In the genomic region with DNA sequence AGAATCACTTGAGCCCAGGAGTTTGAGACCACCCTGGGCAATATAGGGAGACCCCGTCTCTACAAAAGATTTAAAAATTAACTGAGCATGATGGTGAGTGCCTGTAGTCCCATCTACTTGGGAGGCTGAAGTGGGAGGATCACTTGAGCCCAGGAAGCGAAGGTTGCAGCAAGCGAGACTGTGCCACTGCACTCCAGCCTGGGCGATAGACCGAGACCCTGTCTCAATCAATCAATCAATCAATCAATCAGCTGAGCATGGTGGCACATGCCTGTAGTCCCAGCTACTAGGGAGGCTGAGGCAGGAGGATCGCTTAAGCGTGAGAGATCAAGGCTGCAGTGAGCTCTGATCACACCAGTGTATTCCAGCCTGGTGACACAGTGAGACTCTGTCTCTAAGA, we compare ENCODE assay signal across 27 cellular contexts. TPM values are rescaled to one million over a fixed set of nuclear protein-coding genes. Genes with fewer than 3 reads are reported as not detected.
DNase-seq lines count a peak whose midpoint lies in the region; ATAC-seq, FAIRE-seq and TF ChIP-seq lines count a peak whose summit lies in the region.
"Had no signal": no experiment of that assay in that cellular context is flagged by ENCODE, and none has a peak within 500 bp of the region (broad histone marks: within the 10 kb centered on the region; RNA-seq: fewer than 3 reads in every experiment).

No MANE protein-coding gene starts in this region.

- H3K27ac Mint-ChIP-seq in activated CD4-positive, alpha-beta memory T cell treated with anti-CD3 and anti-CD28 coated beads for 36 hours: peak overlapping the region; percentile 8
- H3K27ac Mint-ChIP-seq in activated CD4-positive, alpha-beta memory T cell treated with anti-CD3 and anti-CD28 coated beads, Interleukin-2, amount 10 ng/mL, durations not matched to agents 7 days and 5 days: no peak overlapping the region
- H3K27ac Mint-ChIP-seq: stimulated activated naive B cell treated with anti-CD40 and anti-IgM and Interleukin-4, amounts not matched to agents 10 μg/mL and 1 μg/mL and 100 μg/mL, for 72 hours had no signal

- TF ChIP-seq CTCF in RWPE1 (conservative IDR thresholded peaks at IDR 0.05; ENCODE audit: low read depth) (no peak), esophagus squamous epithelium (IDR thresholded peaks at IDR 0.05) (no peak)

- no peak for TF ChIP-seq POLR2A in esophagus squamous epithelium (IDR thresholded peaks at IDR 0.05)
- TF ChIP-seq POLR2A in H54 (IDR thresholded peaks at IDR 0.05; ENCODE audit: low read depth, low read length): no peak

- H3K36me3 Mint-ChIP-seq in activated CD4-positive, alpha-beta memory T cell treated with anti-CD3 and anti-CD28 coated beads for 36 hours: peaks cover 14% of the 10 kb centered on the region
- peaks cover 5% of the 10 kb centered on the region for H3K36me3 Mint-ChIP-seq in activated CD4-positive, alpha-beta memory T cell treated with anti-CD3 and anti-CD28 coated beads, Interleukin-2, amount 10 ng/mL, durations not matched to agents 7 days and 5 days (ENCODE audit: low read depth)
- H3K36me3 Mint-ChIP-seq: CD4-positive, CD25-positive, alpha-beta regulatory T cell; stimulated activated naive B cell treated with anti-CD40 and anti-IgM and Interleukin-4, amounts not matched to agents 10 μg/mL and 1 μg/mL and 100 μg/mL, for 72 hours had no signal

- intact Hi-C loops in activated CD4-positive, alpha-beta memory T cell treated with anti-CD3 and anti-CD28 coated beads for 36 hours (cut with micrococcal nuclease): no loop called here
- intact Hi-C loops in esophagus squamous epithelium (cut with DNase I): no loop called here

- H3K9me3 ChIP-seq in esophagus squamous epithelium (no peaks in the 10 kb centered on the region), thymus (ENCODE audit: control insufficient read depth) (no peaks in the 10 kb centered on the region)
- H3K9me3 ChIP-seq: gastrocnemius medialis, SJCRH30, uterus had no signal

- H3K27me3 ChIP-seq in esophagus squamous epithelium (no peaks in the 10 kb centered on the region), thymus (ENCODE audit: control insufficient read depth, insufficient read depth) (no peaks in the 10 kb centered on the region)
- H3K27me3 ChIP-seq: gastrocnemius medialis, SJCRH30, uterus had no signal

- H3K36me3 ChIP-seq in esophagus squamous epithelium (no peaks in the 10 kb centered on the region), thymus (ENCODE audit: control insufficient read depth, insufficient read depth) (no peaks in the 10 kb centered on the region)
- H3K36me3 ChIP-seq: gastrocnemius medialis, SJCRH30, uterus, WERI-Rb-1 had no signal

- no peaks in the 10 kb centered on the region for H3K27me3 Mint-ChIP-seq in activated CD4-positive, alpha-beta memory T cell treated with anti-CD3 and anti-CD28 coated beads for 36 hours
- H3K27me3 Mint-ChIP-seq in activated CD4-positive, alpha-beta memory T cell treated with anti-CD3 and anti-CD28 coated beads, Interleukin-2, amount 10 ng/mL, durations not matched to agents 7 days and 5 days: no peaks in the 10 kb centered on the region
- H3K27me3 Mint-ChIP-seq: CD4-positive, CD25-positive, alpha-beta regulatory T cell; stimulated activated naive B cell treated with anti-CD40 and anti-IgM and Interleukin-4, amounts not matched to agents 10 μg/mL and 1 μg/mL and 100 μg/mL, for 72 hours had no signal

- CTCF ChIA-PET in activated CD4-positive, alpha-beta memory T cell treated with anti-CD3 and anti-CD28 coated beads for 36 hours (lab: Charles Lee): no interaction called here
- CTCF ChIA-PET in activated CD4-positive, alpha-beta memory T cell treated with anti-CD3 and anti-CD28 coated beads, Interleukin-2, amount 10 ng/mL, durations not matched to agents 7 days and 5 days (lab: Charles Lee): interaction anchor here (1.4 kb wide), 1 partner anchor 12 kb away, joined by 4 read pairs; no protein-coding TSS in a partner anchor
- CTCF ChIA-PET in RWPE1 (lab: Yijun Ruan, JAX): interaction anchor here (0.6 kb wide), 1 partner anchor 30 kb away, joined by 3 read pairs; no protein-coding TSS in a partner anchor

- DNase-seq in activated CD4-positive, alpha-beta memory T cell treated with anti-CD3 and anti-CD28 coated beads for 36 hours: no peak
- DNase-seq in activated CD4-positive, alpha-beta memory T cell treated with anti-CD3 and anti-CD28 coated beads, Interleukin-2, amount 10 ng/mL, durations not matched to agents 7 days and 5 days: no peak
- DNase-seq in RWPE1 (ENCODE audit: low spot score) (no peak), esophagus squamous epithelium (lab: John Stamatoyannopoulos, UW) (no peak), H54 (ENCODE audit: insufficient read length, low spot score) (no peak)
- DNase-seq: activated CD4-positive, alpha-beta T cell treated with anti-CD3 and anti-CD28 coated beads, Interleukin-2, amount 50 U/mL, for 1 hour; activated T-cell treated with anti-CD3 and anti-CD28 coated beads, Interleukin-2, amount 50 U/mL, for 48 hours; CD4-positive, CD25-positive, alpha-beta regulatory T cell; dermis blood vessel endothelial cell; DMS 273 treated with DMSO at 0.1 percent for 48 hours; gastrocnemius medialis; NCI-H1417; NCI-H2081; NCI-H226; NCI-H748 treated with DMSO at 0.1 percent for 48 hours; SJCRH30; stimulated activated naive B cell treated with anti-CD40 and anti-IgM and Interleukin-4, amounts not matched to agents 10 μg/mL and 1 μg/mL and 100 μg/mL, for 72 hours; SW 1271; T1000; uterus; WERI-Rb-1 had no signal

- H3K4me1 ChIP-seq in esophagus squamous epithelium (peaks cover 47 to 73% (median 64%) of the 10 kb centered on the region in 3 donors), thymus (ENCODE audit: control insufficient read depth, insufficient read depth, low read length) (peaks cover 54% of the 10 kb centered on the region)

- POLR2A ChIA-PET in activated CD4-positive, alpha-beta memory T cell treated with anti-CD3 and anti-CD28 coated beads for 36 hours (lab: Charles Lee): interaction anchor here (9.4 kb wide), 1 partner anchor 39 kb away, joined by 120 read pairs; the partner anchor contains the start of gene DDIT4
- POLR2A ChIA-PET in activated CD4-positive, alpha-beta memory T cell treated with anti-CD3 and anti-CD28 coated beads, Interleukin-2, amount 10 ng/mL, durations not matched to agents 7 days and 5 days (lab: Charles Lee): interaction anchor here (14.4 kb wide), 1 partner anchor 13 kb away, joined by 448 read pairs; no protein-coding TSS in a partner anchor
- POLR2A ChIA-PET in RWPE1 (lab: Yijun Ruan, JAX; ENCODE audit: low non-redundant PET): interaction anchor here (1.3 to 1.8 kb wide), 2 partner anchors 17 to 38 kb away, joined by 3 to 9 read pairs; no protein-coding TSS in a partner anchor

- no peak for FAIRE-seq in H54 (lab: Jason Lieb, UNC)
- FAIRE-seq: GM19239, RCC 7860 had no signal

- H3K27ac ChIP-seq in RWPE1 (peak overlapping the region; percentile 100), esophagus squamous epithelium (peak overlapping the region; percentile 47 to 93 (median 67)), thymus (ENCODE audit: low read depth) (peak overlapping the region; percentile 21)
- H3K27ac ChIP-seq: HL-60, SJCRH30, WERI-Rb-1 had no signal

- no peak overlapping the region for H3K4me3 Mint-ChIP-seq in activated CD4-positive, alpha-beta memory T cell treated with anti-CD3 and anti-CD28 coated beads for 36 hours
- H3K4me3 Mint-ChIP-seq in activated CD4-positive, alpha-beta memory T cell treated with anti-CD3 and anti-CD28 coated beads, Interleukin-2, amount 10 ng/mL, durations not matched to agents 7 days and 5 days: no peak overlapping the region
- H3K4me3 Mint-ChIP-seq: CD4-positive, CD25-positive, alpha-beta regulatory T cell; stimulated activated naive B cell treated with anti-CD40 and anti-IgM and Interleukin-4, amounts not matched to agents 10 μg/mL and 1 μg/mL and 100 μg/mL, for 72 hours had no signal

- ATAC-seq in HG02759 (IDR thresholded peaks at IDR 0.05; ENCODE audit: unreplicated experiment): no peak
- no peak for ATAC-seq in HG03095 (IDR thresholded peaks at IDR 0.05; ENCODE audit: unreplicated experiment)
- ATAC-seq: gastrocnemius medialis; stimulated activated naive B cell treated with anti-CD40 and anti-IgM and Interleukin-4, amounts not matched to agents 10 μg/mL and 1 μg/mL and 100 μg/mL, for 72 hours had no signal

- WGBS in esophagus squamous epithelium, 2 donors: 80 to 91% methylated on average over 1 to 7 of the region's 7 CpGs
- WGBS in thymus: 98% methylated on average over 7 of the region's 7 CpGs

- H3K4me3 ChIP-seq in esophagus squamous epithelium (no peak overlapping the region), thymus (ENCODE audit: low read length) (no peak overlapping the region)
- H3K4me3 ChIP-seq: gastrocnemius medialis, SJCRH30, uterus had no signal

- H3K9me3 Mint-ChIP-seq in activated CD4-positive, alpha-beta memory T cell treated with anti-CD3 and anti-CD28 coated beads for 36 hours: no peaks in the 10 kb centered on the region
- no peaks in the 10 kb centered on the region for H3K9me3 Mint-ChIP-seq in activated CD4-positive, alpha-beta memory T cell treated with anti-CD3 and anti-CD28 coated beads, Interleukin-2, amount 10 ng/mL, durations not matched to agents 7 days and 5 days
- H3K9me3 Mint-ChIP-seq: CD4-positive, CD25-positive, alpha-beta regulatory T cell; stimulated activated naive B cell treated with anti-CD40 and anti-IgM and Interleukin-4, amounts not matched to agents 10 μg/mL and 1 μg/mL and 100 μg/mL, for 72 hours had no signal

- H3K4me1 Mint-ChIP-seq in activated CD4-positive, alpha-beta memory T cell treated with anti-CD3 and anti-CD28 coated beads for 36 hours (ENCODE audit: low read depth): peaks cover 57% of the 10 kb centered on the region
- H3K4me1 Mint-ChIP-seq in activated CD4-positive, alpha-beta memory T cell treated with anti-CD3 and anti-CD28 coated beads, Interleukin-2, amount 10 ng/mL, durations not matched to agents 7 days and 5 days: peaks cover 57% of the 10 kb centered on the region

RNA-seq across cellular contexts. Expression of gene DNAJB12, which starts 40.5 kb away (rescaled TPM):
- 10 to 100 TPM; 18.9 to 19.8 TPM for total RNA-seq in activated CD4-positive, alpha-beta memory T cell treated with anti-CD3 and anti-CD28 coated beads for 36 hours
- 10 to 100 TPM; 23.8 to 26.7 TPM for total RNA-seq in activated CD4-positive, alpha-beta memory T cell treated with anti-CD3 and anti-CD28 coated beads, Interleukin-2, amount 10 ng/mL, durations not matched to agents 7 days and 5 days
- total RNA-seq in esophagus squamous epithelium: 10 to 100 TPM; 22.7 to 34.0 (median 23.8) TPM
- 14.6 TPM for polyA plus RNA-seq in thymus

RNA-seq across cellular contexts. Expression of gene DDIT4, which starts 40.5 kb away (rescaled TPM):
- total RNA-seq in activated CD4-positive, alpha-beta memory T cell treated with anti-CD3 and anti-CD28 coated beads for 36 hours: 100 to 1,000 TPM; 637 TPM
- 100 to 1,000 TPM; 475 to 481 TPM for total RNA-seq in activated CD4-positive, alpha-beta memory T cell treated with anti-CD3 and anti-CD28 coated beads, Interleukin-2, amount 10 ng/mL, durations not matched to agents 7 days and 5 days
- 100 to 1,000 TPM in 3 of 4 donors, 10 to 100 TPM in 1; 49.4 to 384 (median 138) TPM for total RNA-seq in esophagus squamous epithelium
- polyA plus RNA-seq in thymus: 628 TPM

Comparison
In these comparisons a context has a peak if more than half of its experiments do, and no peak if none do; other contexts are left out.
1. H3K27ac ChIP-seq: peak in every context shown above with its lines; median percentile 100 in RWPE1; 67 in esophagus squamous epithelium; 21 in thymus.